ENCODE assay signal across 18 cellular contexts in genomic region chr1:222941425-222941824, GRCh38.
A peak's percentile ranks its signal among the peaks of the same experiment; 100 is the strongest.
DNase-seq lines count a peak whose midpoint lies in the region; ATAC-seq and TF ChIP-seq lines count a peak whose summit lies in the region.
"Had no signal": no experiment of that assay in that cellular context is flagged by ENCODE, and none has a peak within 500 bp of the region (broad histone marks: within the 10 kb centered on the region; RNA-seq: fewer than 3 reads in every experiment).

No MANE protein-coding gene starts in this region.

- POLR2A ChIA-PET in Caco-2 (lab: Charles Lee) (no interaction called here), PC-3 (lab: Charles Lee; ENCODE audit: unreplicated experiment) (no interaction called here)

- H3K27ac ChIP-seq in GM23338 (ENCODE audit: low read depth) (no peak overlapping the region), PC-3 (ENCODE audit: low read length) (no peak overlapping the region)
- H3K27ac ChIP-seq: BLaER1, C4-2B had no signal

- no peak overlapping the region for H3K4me3 ChIP-seq in Caco-2 (ENCODE audit: low read depth, low read length)
- H3K4me3 ChIP-seq in GM23338 = no peak overlapping the region
- no peak overlapping the region for H3K4me3 ChIP-seq in PC-3 (ENCODE audit: low read length)
- H3K4me3 ChIP-seq: BLaER1 had no signal

- DNase-seq in Caco-2 (no peak), GM23338 (ENCODE audit: low spot score) (no peak), PC-3 (peak; percentile 49), mesothelial cell of epicardium (ENCODE audit: low spot score in 2 of 2, unreplicated experiment in 2 of 2) (no peak), SK-N-DZ (ENCODE audit: low spot score) (no peak)
- no peak for DNase-seq in activated T-cell treated with anti-CD3 and anti-CD28 coated beads, Interleukin-2, amount 50 U/mL, for 4 hours
- DNase-seq: Calu3; CD4-positive, CD25-positive, alpha-beta regulatory T cell; CD8-positive, alpha-beta T cell; DMS53; DMS79 treated with DMSO at 0.1 percent for 48 hours; GF-D8; H7; HCEC 1CT had no signal

- H3K27me3 ChIP-seq in Caco-2 (replicated peaks; ENCODE audit: control insufficient read depth, insufficient read depth, low read length) = no peaks in the 10 kb centered on the region
- H3K27me3 ChIP-seq in GM23338 (ENCODE audit: insufficient read depth) = no peaks in the 10 kb centered on the region
- no peaks in the 10 kb centered on the region for H3K27me3 ChIP-seq in PC-3 (ENCODE audit: low read length)
- H3K27me3 ChIP-seq: BLaER1 had no signal

- H2AFZ ChIP-seq in GM23338 = no peak overlapping the region
- H2AFZ ChIP-seq in PC-3 (ENCODE audit: low read length) = no peak overlapping the region

- TF ChIP-seq CTCF in Caco-2 (IDR thresholded peaks at IDR 0.05; ENCODE audit: insufficient read depth in 1 of 2, low read depth in 1 of 2, low read length in 1 of 2, severe bottlenecking in 1 of 2, unreplicated experiment in 1 of 2) (no peak), GM23338 (conservative IDR thresholded peaks at IDR 0.05; ENCODE audit: low read depth in 2 of 2) (no peak), PC-3 (conservative IDR thresholded peaks at IDR 0.05; ENCODE audit: low read depth, low read length) (no peak), mesothelial cell of epicardium (IDR thresholded peaks at IDR 0.05; ENCODE audit: unreplicated experiment) (no peak)

- H3K4me1 ChIP-seq in Caco-2 = no peaks in the 10 kb centered on the region
- H3K4me1 ChIP-seq in GM23338 (ENCODE audit: insufficient read depth) = no peaks in the 10 kb centered on the region; the same call in 1 of the 2 replicates
- peaks cover 7% of the 10 kb centered on the region for H3K4me1 ChIP-seq in PC-3 (ENCODE audit: insufficient read depth, low read length)

- peaks cover 6% of the 10 kb centered on the region for H3K36me3 Mint-ChIP-seq in Caco-2 (ENCODE audit: insufficient read depth, unreplicated experiment)
- H3K36me3 Mint-ChIP-seq in GM23338 (ENCODE audit: low read depth) = peaks cover under 1% of the 10 kb centered on the region; the same call in 2 of the 3 replicates
- H3K36me3 Mint-ChIP-seq in mesothelial cell of epicardium = peaks cover 37% of the 10 kb centered on the region
- H3K36me3 Mint-ChIP-seq in activated T-cell treated with anti-CD3 and anti-CD28 coated beads, Interleukin-2, amount 50 U/mL, for 4 hours (ENCODE audit: insufficient read depth) = peaks cover 15% of the 10 kb centered on the region

- ATAC-seq in GM23338 (no peak), PC-3 (peak; percentile 85), GM19463 (IDR thresholded peaks at IDR 0.05; ENCODE audit: unreplicated experiment) (no peak)
- no peak for ATAC-seq in activated T-cell treated with anti-CD3 and anti-CD28 coated beads, Interleukin-2, amount 50 U/mL, for 4 hours
- ATAC-seq: CD8-positive, alpha-beta T cell had no signal

- H4K20me1 ChIP-seq in GM23338 (replicated peaks; ENCODE audit: insufficient read depth) (no peaks in the 10 kb centered on the region), PC-3 (ENCODE audit: low read length) (no peaks in the 10 kb centered on the region)
- H4K20me1 ChIP-seq: BLaER1 had no signal

- H3K4me1 Mint-ChIP-seq in Caco-2 (ENCODE audit: low read depth, unreplicated experiment) (peaks cover 11% of the 10 kb centered on the region), GM23338 (peaks cover 15% of the 10 kb centered on the region), mesothelial cell of epicardium (peaks cover 32% of the 10 kb centered on the region)
- no peaks in the 10 kb centered on the region for H3K4me1 Mint-ChIP-seq in activated T-cell treated with anti-CD3 and anti-CD28 coated beads, Interleukin-2, amount 50 U/mL, for 4 hours (ENCODE audit: low read depth)
- H3K4me1 Mint-ChIP-seq: B cell; CD4-positive, CD25-positive, alpha-beta regulatory T cell had no signal

- H3K9me3 ChIP-seq in Caco-2 (no peaks in the 10 kb centered on the region), PC-3 (ENCODE audit: low read length) (no peaks in the 10 kb centered on the region)
- H3K9me3 ChIP-seq: BLaER1 had no signal

- H3K4me3 Mint-ChIP-seq in Caco-2 (ENCODE audit: unreplicated experiment) = no peak overlapping the region
- no peak overlapping the region for H3K4me3 Mint-ChIP-seq in GM23338
- H3K4me3 Mint-ChIP-seq in mesothelial cell of epicardium = no peak overlapping the region
- no peak overlapping the region for H3K4me3 Mint-ChIP-seq in activated T-cell treated with anti-CD3 and anti-CD28 coated beads, Interleukin-2, amount 50 U/mL, for 4 hours
- H3K4me3 Mint-ChIP-seq: B cell; CD4-positive, CD25-positive, alpha-beta regulatory T cell; CD8-positive, alpha-beta T cell had no signal

- H3K36me3 ChIP-seq in Caco-2 (ENCODE audit: control insufficient read depth, insufficient read depth, low read length) (peaks cover 2% of the 10 kb centered on the region; the same call in 1 of the 2 replicates), GM23338 (ENCODE audit: insufficient read depth) (no peaks in the 10 kb centered on the region), PC-3 (ENCODE audit: low read depth, low read length) (no peaks in the 10 kb centered on the region)

- H3F3A ChIP-seq in GM23338 (replicated peaks; ENCODE audit: low read depth) (no peaks in the 10 kb centered on the region), PC-3 (ENCODE audit: low read length, unreplicated experiment) (no peaks in the 10 kb centered on the region)

- H3K79me2 ChIP-seq in GM23338 (replicated peaks; ENCODE audit: insufficient read depth) (no peaks in the 10 kb centered on the region), PC-3 (ENCODE audit: low read length) (no peaks in the 10 kb centered on the region)

- H3K9me3 Mint-ChIP-seq in Caco-2 (ENCODE audit: unreplicated experiment) (no peaks in the 10 kb centered on the region), GM23338 (no peaks in the 10 kb centered on the region), mesothelial cell of epicardium (no peaks in the 10 kb centered on the region)
- no peaks in the 10 kb centered on the region for H3K9me3 Mint-ChIP-seq in activated T-cell treated with anti-CD3 and anti-CD28 coated beads, Interleukin-2, amount 50 U/mL, for 4 hours
- H3K9me3 Mint-ChIP-seq: CD4-positive, CD25-positive, alpha-beta regulatory T cell; CD8-positive, alpha-beta T cell had no signal

- intact Hi-C loops in Caco-2 (cut with micrococcal nuclease; ENCODE audit: unreplicated experiment) = no loop called here
- intact Hi-C loops in PC-3 (cut with micrococcal nuclease) = no loop called here

- BruUV-seq in Caco-2 (replicated peaks; lab: Mats Ljungman, UMichigan) (no TSS peak), PC-3 (replicated peaks; lab: Mats Ljungman, UMichigan) (no TSS peak)

- H3K9ac ChIP-seq in PC-3 (ENCODE audit: low read length) = no peak overlapping the region
- H3K9ac ChIP-seq: BLaER1 had no signal

- H3K4me2 ChIP-seq in GM23338 (no peak overlapping the region), PC-3 (ENCODE audit: low read length) (no peak overlapping the region)
- H3K4me2 ChIP-seq: BLaER1 had no signal

- no peaks in the 10 kb centered on the region for H3K27me3 Mint-ChIP-seq in Caco-2 (ENCODE audit: insufficient read depth, unreplicated experiment)
- no peaks in the 10 kb centered on the region for H3K27me3 Mint-ChIP-seq in GM23338 (ENCODE audit: insufficient read depth, low read depth, poor library complexity)
- no peaks in the 10 kb centered on the region for H3K27me3 Mint-ChIP-seq in mesothelial cell of epicardium (ENCODE audit: low read depth)
- H3K27me3 Mint-ChIP-seq in activated T-cell treated with anti-CD3 and anti-CD28 coated beads, Interleukin-2, amount 50 U/mL, for 4 hours (ENCODE audit: low read depth) = no peaks in the 10 kb centered on the region
- H3K27me3 Mint-ChIP-seq: B cell; CD4-positive, CD25-positive, alpha-beta regulatory T cell had no signal

- peak overlapping the region; percentile 35 for H3K27ac Mint-ChIP-seq in Caco-2 (ENCODE audit: unreplicated experiment)
- peak overlapping the region; percentile 88 for H3K27ac Mint-ChIP-seq in GM23338
- peak overlapping the region; percentile 80 for H3K27ac Mint-ChIP-seq in mesothelial cell of epicardium
- H3K27ac Mint-ChIP-seq: B cell; CD4-positive, CD25-positive, alpha-beta regulatory T cell; CD8-positive, alpha-beta T cell had no signal

- H3K9me2 ChIP-seq in GM23338 (ENCODE audit: insufficient read depth) (no peaks in the 10 kb centered on the region), PC-3 (replicated peaks; ENCODE audit: low read length) (no peaks in the 10 kb centered on the region)

- CTCF ChIA-PET in Caco-2 (lab: Charles Lee) (no interaction called here), PC-3 (lab: Charles Lee) (interaction anchor here (0.6 kb wide), 1 partner anchor 33 kb away, joined by 10 read pairs; no protein-coding TSS in a partner anchor)

TF ChIP-seq in GM23338, 12 proteins besides CTCF, POLR2A, EP300 and RAD21:
- TF ChIP-seq EZH2 (IDR thresholded peaks at IDR 0.05; ENCODE audit: low read depth, unreplicated experiment) = no peak
- TF ChIP-seq ZNF114 (CRISPR knock-in tag; IDR thresholded peaks at IDR 0.05) = no peak
- TF ChIP-seq JUNB (IDR thresholded peaks at IDR 0.05; ENCODE audit: unreplicated experiment) = no peak
TF ChIP-seq in GM23338: peak in this region for 0.

Comparison
In these comparisons a context has a peak if more than half of its experiments do, and no peak if none do; other contexts are left out.
1. H3K27ac Mint-ChIP-seq: peak in every context shown above with its lines; median percentile 88 in GM23338; 80 in mesothelial cell of epicardium; 35 in Caco-2.